Comparison of ENCODE assay signal across 8 cellular contexts in genomic region chr22:50148991-50149721, GRCh38. TPM values are rescaled to one million over a fixed set of nuclear protein-coding genes. Genes with fewer than 3 reads are reported as not detected.
DNase-seq lines count a peak whose midpoint lies in the region; ATAC-seq and TF ChIP-seq lines count a peak whose summit lies in the region.

No MANE protein-coding gene starts in this region.

- DNase-seq in GM10266 (ENCODE audit: extremely low spot score), result peak; percentile 92
- peak; percentile 43 for DNase-seq in LoVo (ENCODE audit: low spot score)
- peak; percentile 61 to 65 (median 61) for DNase-seq in T-helper 17 cell
- DNase-seq in amniotic epithelial cell (ENCODE audit: low read depth), result peak; percentile 44
- DNase-seq in iPS DF 19.7 (ENCODE audit: low read depth, low spot score), result peak; percentile 35
- DNase-seq in stimulated activated CD4-positive, alpha-beta T cell treated with anti-CD3 and anti-CD28 coated beads, Interleukin-1b, Interleukin-23, amount 100 ng/mL, for 4 hours (ENCODE audit: low read depth in 2 of 2), result peak; percentile 64 to 72

- no peak overlapping the region for H3K27ac Mint-ChIP-seq in T-helper 17 cell

- peak; percentile 89 for TF ChIP-seq CTCF in GM10266 (IDR thresholded peaks at IDR 0.05; ENCODE audit: control insufficient read depth, insufficient read depth, low read depth, missing control alignments)

- peaks cover 4% of the 10 kb centered on the region for H3K4me1 Mint-ChIP-seq in T-helper 17 cell

- peaks cover 10% of the 10 kb centered on the region for H3K27me3 Mint-ChIP-seq in T-helper 17 cell

- no peak overlapping the region for H3K4me3 Mint-ChIP-seq in T-helper 17 cell

- peak; percentile 99 for ATAC-seq in T-helper 17 cell
- ATAC-seq in HG03457 (IDR thresholded peaks at IDR 0.05; ENCODE audit: unreplicated experiment), result no peak
- ATAC-seq in HG03139 (IDR thresholded peaks at IDR 0.05; ENCODE audit: unreplicated experiment), result no peak

- H3K36me3 Mint-ChIP-seq in T-helper 17 cell (ENCODE audit: low read depth), result no peaks in the 10 kb centered on the region

- H3K9me3 ChIP-seq in T-helper 17 cell (ENCODE audit: control insufficient read depth, low read length, poor library complexity, severe bottlenecking), result no peaks in the 10 kb centered on the region

RNA-seq across cellular contexts. Expression of gene PANX2, which starts 21.4 kb away (rescaled TPM):
- under 1 TPM in 1 of 2 donors, not detected in 1; 0.29 TPM for total RNA-seq in T-helper 17 cell

RNA-seq across cellular contexts. Expression of gene TRABD, which starts 36.6 kb away (rescaled TPM):
- 100 to 1,000 TPM; 141 to 158 TPM for total RNA-seq in T-helper 17 cell

RNA-seq across cellular contexts. Expression of gene SELENOO, which starts 51.7 kb away (rescaled TPM):
- 10 to 100 TPM; 27.4 to 29.5 TPM for total RNA-seq in T-helper 17 cell

RNA-seq across cellular contexts. Expression of gene MOV10L1, which starts 59.4 kb away (rescaled TPM):
- not detected for total RNA-seq in T-helper 17 cell

Comparison
In these comparisons a context has a peak if more than half of its experiments do, and no peak if none do; other contexts are left out.
1. DNase-seq: peak in every context shown above with its lines; median percentile 92 in GM10266; 68 in stimulated activated CD4-positive, alpha-beta T cell treated with anti-CD3 and anti-CD28 coated beads, Interleukin-1b, Interleukin-23, amount 100 ng/mL, for 4 hours; 61 in T-helper 17 cell; 44 in amniotic epithelial cell; 43 in LoVo; 35 in iPS DF 19.7.